ENCODE assay signal across 24 cellular contexts in genomic region chr6:70388814-70389213, GRCh38.
"Had no signal": no experiment of that assay in that cellular context is flagged by ENCODE, and none has a peak within 500 bp of the region (broad histone marks: within the 10 kb centered on the region; RNA-seq: fewer than 3 reads in every experiment).

No MANE protein-coding gene starts in this region.

- H3K9me3 ChIP-seq: left lung, lower lobe of right lung, pancreas, prostate gland, tibial nerve, upper lobe of left lung, vagina had no signal

- H3K36me3 ChIP-seq: left lung, lower lobe of right lung, pancreas, prostate gland, tibial nerve, upper lobe of left lung, vagina had no signal

- DNase-seq: hippocampal formation; kidney; left colon; left lung; lower lobe of right lung; mammary epithelial cell; mesenchymal stem cell; naive thymus-derived CD8-positive, alpha-beta T cell; nucleus accumbens; pancreas; posterior cingulate gyrus; retina; right cardiac atrium; stimulated activated CD4-positive, alpha-beta T cell treated with anti-CD3 and anti-CD28 coated beads, Interleukin-12 subunit alpha, Interleukin-12 subunit beta, amount 100 ng/mL, for 4 hours; stimulated activated CD4-positive, alpha-beta T cell treated with anti-CD3 and anti-CD28 coated beads, Interleukin-15, amount 100 ng/mL, for 24 hours; stimulated activated CD4-positive, alpha-beta T cell treated with anti-CD3 and anti-CD28 coated beads, Interleukin-2, amount 100 ng/mL, for 24 hours; stimulated activated CD4-positive, alpha-beta T cell treated with anti-CD3 and anti-CD28 coated beads, Interleukin-4, amount 100 ng/mL, for 1 hour; stimulated activated naive B cell treated with anti-CD40 and anti-IgM and Interleukin-4, amounts not matched to agents 10 μg/mL and 1 μg/mL and 100 μg/mL, for 72 hours; upper lobe of left lung had no signal

- H3K4me1 ChIP-seq: left lung, lower lobe of right lung, pancreas, prostate gland, tibial nerve, upper lobe of left lung, vagina had no signal

- H3K27me3 ChIP-seq: left lung, pancreas, tibial nerve, upper lobe of left lung, vagina had no signal

- H3K27ac ChIP-seq: left lung, lower lobe of right lung, pancreas, skin epidermis, tibial nerve, upper lobe of left lung, vagina had no signal

- FAIRE-seq: kidney, pancreas had no signal

- H3K4me3 ChIP-seq: left lung, lower lobe of right lung, pancreas, prostate gland, skin epidermis, tibial nerve, upper lobe of left lung, vagina had no signal

- ATAC-seq: left colon; left lung; lower lobe of right lung; naive thymus-derived CD8-positive, alpha-beta T cell; pancreas; right cardiac atrium; sciatic nerve; stimulated activated naive B cell treated with anti-CD40 and anti-IgM and Interleukin-4, amounts not matched to agents 10 μg/mL and 1 μg/mL and 100 μg/mL, for 72 hours had no signal
